ENCODE assay signal across 8 cellular contexts in genomic region chr3:64530434-64531049, GRCh38.
A peak's percentile ranks its signal among the peaks of the same experiment; 100 is the strongest.
DNase-seq lines count a peak whose midpoint lies in the region; ATAC-seq and TF ChIP-seq lines count a peak whose summit lies in the region.

No MANE protein-coding gene starts in this region.

- TF ChIP-seq POLR2A in NB4 (IDR thresholded peaks at IDR 0.05; ENCODE audit: extremely low read depth, insufficient read length) = no peak

- ATAC-seq in naive thymus-derived CD8-positive, alpha-beta T cell = no peak

- no peaks in the 10 kb centered on the region for H3K4me1 Mint-ChIP-seq in activated CD4-positive, alpha-beta memory T cell treated with anti-CD3 and anti-CD28 coated beads, Interleukin-2, amount 10 ng/mL, durations not matched to agents 7 days and 5 days
- H3K4me1 Mint-ChIP-seq in glutamatergic neuron (ENCODE audit: low read depth, unreplicated experiment) = peaks cover 12% of the 10 kb centered on the region
- H3K4me1 Mint-ChIP-seq in naive thymus-derived CD8-positive, alpha-beta T cell = peaks cover 0 to 9% (median 4%) of the 10 kb centered on the region in 4 donors

- no peak overlapping the region for H3K4me3 Mint-ChIP-seq in activated CD4-positive, alpha-beta memory T cell treated with anti-CD3 and anti-CD28 coated beads, Interleukin-2, amount 10 ng/mL, durations not matched to agents 7 days and 5 days
- H3K4me3 Mint-ChIP-seq in glutamatergic neuron (ENCODE audit: unreplicated experiment) = no peak overlapping the region
- no peak overlapping the region for H3K4me3 Mint-ChIP-seq in naive thymus-derived CD8-positive, alpha-beta T cell

- no peaks in the 10 kb centered on the region for H3K36me3 Mint-ChIP-seq in activated CD4-positive, alpha-beta memory T cell treated with anti-CD3 and anti-CD28 coated beads, Interleukin-2, amount 10 ng/mL, durations not matched to agents 7 days and 5 days (ENCODE audit: low read depth)
- no peaks in the 10 kb centered on the region for H3K36me3 Mint-ChIP-seq in glutamatergic neuron (ENCODE audit: unreplicated experiment)
- H3K36me3 Mint-ChIP-seq in naive thymus-derived CD8-positive, alpha-beta T cell = no peaks in the 10 kb centered on the region

- no peaks in the 10 kb centered on the region for H3K9me3 Mint-ChIP-seq in activated CD4-positive, alpha-beta memory T cell treated with anti-CD3 and anti-CD28 coated beads, Interleukin-2, amount 10 ng/mL, durations not matched to agents 7 days and 5 days
- no peaks in the 10 kb centered on the region for H3K9me3 Mint-ChIP-seq in glutamatergic neuron (ENCODE audit: unreplicated experiment)
- no peaks in the 10 kb centered on the region for H3K9me3 Mint-ChIP-seq in naive thymus-derived CD8-positive, alpha-beta T cell

- H3K4me3 ChIP-seq in NB4 (ENCODE audit: low read depth, low read length) = no peak overlapping the region

- DNase-seq in stimulated activated CD4-positive, alpha-beta T cell treated with anti-CD3 and anti-CD28 coated beads, Interleukin-15, amount 100 ng/mL, for 24 hours = peak; percentile 48
- DNase-seq in stimulated activated CD4-positive, alpha-beta T cell treated with anti-CD3 and anti-CD28 coated beads, Interleukin-4, amount 100 ng/mL, for 4 hours = no peak
- DNase-seq in NB4 (ENCODE audit: low read depth) (peak; percentile 40), glutamatergic neuron (peak; percentile 54), retina (peak; percentile 68), NCI-H2029 treated with DMSO at 0.1 percent for 48 hours (lab: John Stamatoyannopoulos, UW) (no peak)
- peak; percentile 18 for DNase-seq in activated CD4-positive, alpha-beta memory T cell treated with anti-CD3 and anti-CD28 coated beads, Interleukin-2, amount 10 ng/mL, durations not matched to agents 7 days and 5 days
- no peak for DNase-seq in naive thymus-derived CD8-positive, alpha-beta T cell

- no peak overlapping the region for H3K27ac Mint-ChIP-seq in activated CD4-positive, alpha-beta memory T cell treated with anti-CD3 and anti-CD28 coated beads, Interleukin-2, amount 10 ng/mL, durations not matched to agents 7 days and 5 days
- no peak overlapping the region for H3K27ac Mint-ChIP-seq in glutamatergic neuron (ENCODE audit: unreplicated experiment)
- no peak overlapping the region for H3K27ac Mint-ChIP-seq in naive thymus-derived CD8-positive, alpha-beta T cell

- H3K27me3 Mint-ChIP-seq in activated CD4-positive, alpha-beta memory T cell treated with anti-CD3 and anti-CD28 coated beads, Interleukin-2, amount 10 ng/mL, durations not matched to agents 7 days and 5 days = peaks cover 2% of the 10 kb centered on the region
- no peaks in the 10 kb centered on the region for H3K27me3 Mint-ChIP-seq in glutamatergic neuron (ENCODE audit: unreplicated experiment)
- peaks cover 4 to 26% (median 9%) of the 10 kb centered on the region in 5 donors for H3K27me3 Mint-ChIP-seq in naive thymus-derived CD8-positive, alpha-beta T cell

- POLR2A ChIA-PET in activated CD4-positive, alpha-beta memory T cell treated with anti-CD3 and anti-CD28 coated beads, Interleukin-2, amount 10 ng/mL, durations not matched to agents 7 days and 5 days (lab: Charles Lee) = no interaction called here
- POLR2A ChIA-PET in naive thymus-derived CD8-positive, alpha-beta T cell (lab: Charles Lee) = no interaction called here

- TF ChIP-seq CTCF in NB4 (IDR thresholded peaks at IDR 0.05; ENCODE audit: low read depth, low read length) (peak; percentile 50), glutamatergic neuron (IDR thresholded peaks at IDR 0.05; ENCODE audit: partially characterized antibody, unreplicated experiment) (peak; percentile 87)

- CTCF ChIA-PET in activated CD4-positive, alpha-beta memory T cell treated with anti-CD3 and anti-CD28 coated beads, Interleukin-2, amount 10 ng/mL, durations not matched to agents 7 days and 5 days (lab: Charles Lee) = interaction anchor here (0.6 to 1.6 kb wide), 6 partner anchors 12 to 1143 kb away, joined by 3 to 7 read pairs (median 4); no protein-coding TSS in a partner anchor

Comparison
In these comparisons a context has a peak if more than half of its experiments do, and no peak if none do; other contexts are left out.
1. DNase-seq: peak in stimulated activated CD4-positive, alpha-beta T cell treated with anti-CD3 and anti-CD28 coated beads, Interleukin-15, amount 100 ng/mL, for 24 hours (single experiment), NB4 (single experiment), activated CD4-positive, alpha-beta memory T cell treated with anti-CD3 and anti-CD28 coated beads, Interleukin-2, amount 10 ng/mL, durations not matched to agents 7 days and 5 days (single experiment), glutamatergic neuron (single experiment) and retina (single experiment); none in stimulated activated CD4-positive, alpha-beta T cell treated with anti-CD3 and anti-CD28 coated beads, Interleukin-4, amount 100 ng/mL, for 4 hours (0 of 2), naive thymus-derived CD8-positive, alpha-beta T cell (0 of 10) and NCI-H2029 treated with DMSO at 0.1 percent for 48 hours (single experiment).